24 cellular contexts compared by ENCODE assay signal in genomic region chr6:40343887-40344565, GRCh38.
DNase-seq lines count a peak whose midpoint lies in the region; ATAC-seq and TF ChIP-seq lines count a peak whose summit lies in the region.
"Had no signal": no experiment of that assay in that cellular context is flagged by ENCODE, and none has a peak within 500 bp of the region (broad histone marks: within the 10 kb centered on the region; RNA-seq: fewer than 3 reads in every experiment).

No MANE protein-coding gene starts in this region.

- peaks cover 76% of the 10 kb centered on the region for H3K4me1 Mint-ChIP-seq in nephron progenitor cell
- H3K4me1 Mint-ChIP-seq: CD4-positive, CD25-positive, alpha-beta regulatory T cell; central memory CD8-positive, alpha-beta T cell; memory B cell had no signal

- H3K27me3 Mint-ChIP-seq in nephron progenitor cell (ENCODE audit: low read depth, poor library complexity): peaks cover 17% of the 10 kb centered on the region
- H3K27me3 Mint-ChIP-seq: activated naive CD8-positive, alpha-beta T cell; CD4-positive, CD25-positive, alpha-beta regulatory T cell had no signal

- H3K36me3 Mint-ChIP-seq in nephron progenitor cell (ENCODE audit: low read depth): no peaks in the 10 kb centered on the region
- H3K36me3 Mint-ChIP-seq: activated naive CD8-positive, alpha-beta T cell; CD4-positive, CD25-positive, alpha-beta regulatory T cell; memory B cell had no signal

- H3K27ac ChIP-seq in SJCRH30: peak overlapping the region; percentile 97
- H3K27ac ChIP-seq in esophagus muscularis mucosa (replicated peaks in 1 of 4): no peak overlapping the region
- no peak overlapping the region for H3K27ac ChIP-seq in stomach
- H3K27ac ChIP-seq: ascending aorta, foreskin keratinocyte, transverse colon had no signal

- no peak for TF ChIP-seq EP300 in esophagus muscularis mucosa (IDR thresholded peaks at IDR 0.05)
- no peak for TF ChIP-seq EP300 in stomach (IDR thresholded peaks at IDR 0.05)

- H3K9me3 ChIP-seq in SJCRH30 (replicated peaks): no peaks in the 10 kb centered on the region
- H3K9me3 ChIP-seq in esophagus muscularis mucosa: no peaks in the 10 kb centered on the region
- H3K9me3 ChIP-seq in stomach: no peaks in the 10 kb centered on the region
- H3K9me3 ChIP-seq: ascending aorta, transverse colon had no signal

- H3K36me3 ChIP-seq in H7 (replicated peaks; ENCODE audit: control insufficient read depth, insufficient read depth, low read length) (no peaks in the 10 kb centered on the region), SJCRH30 (no peaks in the 10 kb centered on the region), esophagus muscularis mucosa (no peaks in the 10 kb centered on the region), stomach (no peaks in the 10 kb centered on the region)
- H3K36me3 ChIP-seq: ascending aorta, transverse colon had no signal

- H3K27ac Mint-ChIP-seq in nephron progenitor cell: no peak overlapping the region
- H3K27ac Mint-ChIP-seq: activated CD4-positive, alpha-beta T cell treated with anti-CD3 and anti-CD28 coated beads, Interleukin-2, amount 10 ng/mL, durations not matched to agents 24 days and 14 days; activated naive CD8-positive, alpha-beta T cell; activated T-helper 2 cell treated with anti-CD3 and anti-CD28 coated beads, Interferon-gamma antibody, Interleukin-2, Interleukin-4, amounts not matched to agents 10 μg/mL and 5 μg/mL and 100 μg/mL, durations not matched to agents 14 hours and 24 hours and 36 hours; CD4-positive, CD25-positive, alpha-beta regulatory T cell; memory B cell had no signal

- H3K4me3 Mint-ChIP-seq in nephron progenitor cell: no peak overlapping the region
- H3K4me3 Mint-ChIP-seq: activated CD4-positive, alpha-beta T cell treated with anti-CD3 and anti-CD28 coated beads, Interleukin-2, amount 10 ng/mL, durations not matched to agents 24 days and 14 days; activated naive CD8-positive, alpha-beta T cell; CD4-positive, CD25-positive, alpha-beta regulatory T cell; central memory CD8-positive, alpha-beta T cell; memory B cell had no signal

- H3K4me3 ChIP-seq in H7 (ENCODE audit: insufficient read depth, low read depth, low read length) (no peak overlapping the region), SJCRH30 (no peak overlapping the region), esophagus muscularis mucosa (no peak overlapping the region), stomach (no peak overlapping the region)
- H3K4me3 ChIP-seq: ascending aorta, transverse colon had no signal

- peaks cover 69% of the 10 kb centered on the region for H3K4me1 ChIP-seq in SJCRH30
- H3K4me1 ChIP-seq in esophagus muscularis mucosa: peaks cover 0 to 34% (median 4%) of the 10 kb centered on the region in 4 donors
- H3K4me1 ChIP-seq in stomach: peaks cover 0 to 9% (median 0%) of the 10 kb centered on the region in 4 donors
- H3K4me1 ChIP-seq: ascending aorta, foreskin keratinocyte, transverse colon had no signal

- ATAC-seq in HG02610 (IDR thresholded peaks at IDR 0.05; ENCODE audit: unreplicated experiment): no peak
- no peak for ATAC-seq in GM21515 (IDR thresholded peaks at IDR 0.05; ENCODE audit: unreplicated experiment)
- ATAC-seq in GM21717 (IDR thresholded peaks at IDR 0.05; ENCODE audit: unreplicated experiment): no peak
- ATAC-seq: foreskin keratinocyte, right cardiac atrium had no signal

- 76% methylated on average over 7 of the region's 7 CpGs for WGBS in esophagus muscularis mucosa
- WGBS in stomach, 5 donors: 72 to 88% (median 82%) methylated on average over 6 to 7 of the region's 7 CpGs

- no peaks in the 10 kb centered on the region; the same call in 1 of the 2 replicates for H3K27me3 ChIP-seq in H7 (ENCODE audit: control insufficient read depth, insufficient read depth, low read length)
- H3K27me3 ChIP-seq in SJCRH30: no peaks in the 10 kb centered on the region
- peaks cover 0 to 14% (median 0%) of the 10 kb centered on the region in 4 donors for H3K27me3 ChIP-seq in esophagus muscularis mucosa
- H3K27me3 ChIP-seq in stomach: peaks cover 0 to 13% (median 0%) of the 10 kb centered on the region in 3 donors
- H3K27me3 ChIP-seq: ascending aorta, transverse colon had no signal

- peak; percentile 57 for DNase-seq in H7
- peak; percentile 98 to 99 for DNase-seq in SJCRH30
- peak; percentile 64 for DNase-seq in esophagus muscularis mucosa (ENCODE audit: extremely low spot score)
- DNase-seq in stomach: peak; percentile 20
- DNase-seq in nephron progenitor cell: no peak
- DNase-seq: activated CD4-positive, alpha-beta T cell treated with anti-CD3 and anti-CD28 coated beads, Interleukin-2, amount 10 ng/mL, durations not matched to agents 24 days and 14 days; CD4-positive, CD25-positive, alpha-beta regulatory T cell; effector CD4-positive, alpha-beta T cell; left cardiac atrium; NCI-H146; NCI-H510A treated with DMSO at 0.1 percent for 48 hours; occipital lobe; right cardiac atrium; stimulated activated naive CD4-positive, alpha-beta T cell treated with Interleukin-2 at 50 U/mL for 16 hours; transverse colon had no signal

- H3K9me3 Mint-ChIP-seq in nephron progenitor cell: no peaks in the 10 kb centered on the region
- H3K9me3 Mint-ChIP-seq: activated CD4-positive, alpha-beta T cell treated with anti-CD3 and anti-CD28 coated beads, Interleukin-2, amount 10 ng/mL, durations not matched to agents 24 days and 14 days; activated T-helper 2 cell treated with anti-CD3 and anti-CD28 coated beads, Interferon-gamma antibody, Interleukin-2, Interleukin-4, amounts not matched to agents 10 μg/mL and 5 μg/mL and 100 μg/mL, durations not matched to agents 14 hours and 24 hours and 36 hours; CD4-positive, CD25-positive, alpha-beta regulatory T cell; central memory CD8-positive, alpha-beta T cell had no signal

- intact Hi-C loops in esophagus muscularis mucosa (cut with DNase I) (no loop called here), stomach (cut with DNase I; ENCODE audit: low total_unique reads) (no loop called here)

- TF ChIP-seq CTCF in esophagus muscularis mucosa (IDR thresholded peaks at IDR 0.05): no peak
- TF ChIP-seq CTCF in stomach (IDR thresholded peaks at IDR 0.05): no peak
- no peak for TF ChIP-seq CTCF in nephron progenitor cell (IDR thresholded peaks at IDR 0.05)

- TF ChIP-seq POLR2A in esophagus muscularis mucosa (IDR thresholded peaks at IDR 0.05; ENCODE audit: low read depth) (no peak), stomach (IDR thresholded peaks at IDR 0.05) (no peak)
